In the genomic region with DNA sequence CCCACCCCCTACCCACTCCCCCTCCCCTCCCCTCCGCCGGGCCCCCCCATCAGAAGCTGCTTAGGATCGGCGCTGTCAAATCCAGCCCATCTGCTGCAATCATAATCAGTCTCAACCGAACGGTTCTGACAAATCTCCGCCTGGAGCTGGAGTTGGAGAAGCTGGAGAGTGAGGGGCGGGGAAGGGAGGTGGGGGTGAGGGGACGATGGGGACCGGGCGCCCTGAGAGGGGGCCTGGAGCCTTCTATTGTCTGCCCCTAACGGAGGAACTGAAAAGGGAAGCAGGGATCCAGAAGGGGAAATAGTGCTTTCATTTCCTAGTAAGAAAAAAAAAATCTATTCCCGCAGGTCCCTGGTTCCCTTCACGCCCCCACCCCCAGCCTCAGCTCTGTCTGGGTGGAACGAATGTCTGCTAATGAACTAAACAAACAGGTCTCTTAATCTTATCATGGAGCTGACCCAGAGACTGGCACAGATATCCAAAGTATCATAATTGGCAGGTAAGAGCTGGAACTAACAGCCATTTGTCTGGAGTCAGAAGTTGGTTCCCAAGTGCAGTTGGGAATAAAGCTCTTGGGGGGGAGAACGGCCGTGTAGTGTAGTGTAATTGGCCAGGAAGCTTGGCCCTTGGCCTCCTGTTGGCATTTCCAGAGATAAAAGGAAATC, we compare ENCODE assay signal across 10 cellular contexts.
DNase-seq lines count a peak whose midpoint lies in the region; ATAC-seq, FAIRE-seq and TF ChIP-seq lines count a peak whose summit lies in the region.
"Had no signal": no experiment of that assay in that cellular context is flagged by ENCODE, and none has a peak within 500 bp of the region (broad histone marks: within the 10 kb centered on the region; RNA-seq: fewer than 3 reads in every experiment).

No MANE protein-coding gene starts in this region.

- no peak for TF ChIP-seq CTCF in heart left ventricle (IDR thresholded peaks at IDR 0.05)
- TF ChIP-seq CTCF in brain (conservative IDR thresholded peaks at IDR 0.05), result no peak

- H3K9me3 Mint-ChIP-seq in brain, result no peaks in the 10 kb centered on the region
- H3K9me3 Mint-ChIP-seq in T-cell, result peaks cover 0 to 7% (median 0%) of the 10 kb centered on the region in 3 donors

- POLR2A ChIA-PET in T-cell (lab: Charles Lee), result interaction anchor here in 1 of 2 donors (0.5 to 0.7 kb wide), 2 partner anchors 69 to 73 kb away, joined by 3 to 4 read pairs; no protein-coding TSS in a partner anchor

- H3K27ac Mint-ChIP-seq in brain, result peak overlapping the region in 4 of 5 experiments; percentile 78 to 91 (median 84)
- H3K27ac Mint-ChIP-seq in T-cell, result no peak overlapping the region
- H3K27ac Mint-ChIP-seq: CD14-positive monocyte had no signal

- FAIRE-seq in urothelium cell line (lab: Jason Lieb, UNC), result no peak

- no peaks in the 10 kb centered on the region for H3K36me3 ChIP-seq in heart left ventricle

- H3K9me3 ChIP-seq in heart left ventricle, result no peaks in the 10 kb centered on the region

- 0 to 2% (median 1%) methylated on average over 17 of the region's 17 CpGs for WGBS in heart left ventricle, 4 donors

- peak overlapping the region in 2 of 12 donors; percentile 14 to 38 for H3K27ac ChIP-seq in heart left ventricle

- peaks cover 7% of the 10 kb centered on the region for H3K27me3 Mint-ChIP-seq in brain
- peaks cover 22 to 26% of the 10 kb centered on the region in 2 donors for H3K27me3 Mint-ChIP-seq in T-cell

- H3K4me3 Mint-ChIP-seq in brain (peak overlapping the region; percentile 77 to 92 (median 83)), T-cell (no peak overlapping the region)

- ATAC-seq in heart left ventricle (no peak), Right ventricle myocardium superior (ENCODE audit: poor library complexity) (no peak), left lobe of liver (peak; percentile 49), T-cell (replicated peaks in 1 of 4) (no peak), GM19467 (IDR thresholded peaks at IDR 0.05; ENCODE audit: unreplicated experiment) (no peak)

- no peak for TF ChIP-seq POLR2A in heart left ventricle (IDR thresholded peaks at IDR 0.05)

- H3K36me3 Mint-ChIP-seq in brain (no peaks in the 10 kb centered on the region), T-cell (no peaks in the 10 kb centered on the region)
- H3K36me3 Mint-ChIP-seq: CD14-positive monocyte had no signal

- CTCF ChIA-PET in T-cell (lab: Charles Lee), result no interaction called here

- H3K4me1 Mint-ChIP-seq in brain (peaks cover 48% of the 10 kb centered on the region), T-cell (no peaks in the 10 kb centered on the region)
- H3K4me1 Mint-ChIP-seq: CD14-positive monocyte had no signal

- H3K4me1 ChIP-seq in heart left ventricle, result peaks cover 0 to 27% (median 0%) of the 10 kb centered on the region in 12 donors

- intact Hi-C loops in heart left ventricle (cut with DNase I), result loop anchor here in 7 of 10 donors (5.0 to 10.0 kb wide), 5 partner anchors 168 to 578 kb away; partner anchors contain the start of gene NCKAP5 (in 5 of the 7)
- intact Hi-C loops in Right ventricle myocardium superior (cut with DNase I), result loop anchor here (10.0 kb wide), 1 partner anchor 298 kb away; the partner anchor contains the start of gene NCKAP5

- peak overlapping the region; percentile 26 to 60 (median 48) for H3K4me3 ChIP-seq in heart left ventricle

- DNase-seq in heart left ventricle, result peak in 1 of 5 donors; percentile 23
- no peak for DNase-seq in Right ventricle myocardium superior
- no peak for DNase-seq in left lobe of liver (ENCODE audit: low spot score)
- DNase-seq in urothelium cell line (ENCODE audit: low spot score), result peak; percentile 41
- DNase-seq in GM19240 (ENCODE audit: insufficient read length, low spot score), result no peak
- DNase-seq in T-cell, result no peak
- DNase-seq: kidney glomerular epithelial cell had no signal

- peaks cover 0 to 10% (median 0%) of the 10 kb centered on the region in 9 donors for H3K27me3 ChIP-seq in heart left ventricle

Comparison
In these comparisons a context has a peak if more than half of its experiments do, and no peak if none do; other contexts are left out.
1. H3K27ac Mint-ChIP-seq: peak in brain (4 of 5); none in T-cell (0 of 2).
2. H3K4me3 Mint-ChIP-seq: peak in brain (5 of 5); none in T-cell (0 of 3).